ENCODE assay signal across 8 cellular contexts in genomic region chr1:88890790-88891317, GRCh38. TPM values are rescaled to one million over a fixed set of nuclear protein-coding genes. Genes with fewer than 3 reads are reported as not detected.
DNase-seq lines count a peak whose midpoint lies in the region; TF ChIP-seq lines count a peak whose summit lies in the region.

No MANE protein-coding gene starts in this region.

- peak; percentile 34 for DNase-seq in GM20000 (ENCODE audit: low spot score)
- peak; percentile 23 for DNase-seq in NCI-H345 (lab: John Stamatoyannopoulos, UW)
- DNase-seq in glomerular visceral epithelial cell (ENCODE audit: extremely low spot score), result peak; percentile 28
- DNase-seq in osteoblast (ENCODE audit: insufficient read length, low spot score, missing footprints), result no peak
- no peak for DNase-seq in KG1 (lab: John Stamatoyannopoulos, UW)
- DNase-seq in SKM-1 treated with dmso at 0.1 percent for 144 hours (lab: John Stamatoyannopoulos, UW; ENCODE audit: unreplicated experiment), result no peak

- peaks cover 44% of the 10 kb centered on the region for H3K4me1 Mint-ChIP-seq in activated naive CD4-positive, alpha-beta T cell treated with anti-CD3 and anti-CD28 coated beads, Interleukin-2, amount 50 U/mL, for 24 hours

- no peaks in the 10 kb centered on the region for H3K9me3 Mint-ChIP-seq in activated naive CD4-positive, alpha-beta T cell treated with anti-CD3 and anti-CD28 coated beads, Interleukin-2, amount 50 U/mL, for 24 hours

- H3K36me3 Mint-ChIP-seq in activated naive CD4-positive, alpha-beta T cell treated with anti-CD3 and anti-CD28 coated beads, Interleukin-2, amount 50 U/mL, for 24 hours, result no peaks in the 10 kb centered on the region

- peaks cover 47% of the 10 kb centered on the region for H3K79me2 ChIP-seq in osteoblast (ENCODE audit: insufficient read depth, low read length)

- H3K27ac ChIP-seq in BLaER1 (peak overlapping the region; percentile 84), osteoblast (ENCODE audit: low read depth, low read length) (peak overlapping the region; percentile 97)

- H3K27me3 ChIP-seq in BLaER1 (no peaks in the 10 kb centered on the region), osteoblast (ENCODE audit: insufficient read depth, low read length) (no peaks in the 10 kb centered on the region)

- H3K9me3 ChIP-seq in BLaER1, result no peaks in the 10 kb centered on the region
- no peaks in the 10 kb centered on the region for H3K9me3 ChIP-seq in osteoblast (ENCODE audit: low read depth, low read length)

- H3K9ac ChIP-seq in BLaER1, result peak overlapping the region; percentile 93

- TF ChIP-seq CTCF in GM20000 (IDR thresholded peaks at IDR 0.05; ENCODE audit: extremely low read depth, missing control alignments), result no peak
- TF ChIP-seq CTCF in osteoblast (IDR thresholded peaks at IDR 0.05; ENCODE audit: extremely low read depth, low read depth, low read length), result no peak

- H3K4me2 ChIP-seq in BLaER1 (peak overlapping the region; percentile 86), osteoblast (ENCODE audit: insufficient read depth, low read length) (peak overlapping the region; percentile 97)

- H4K20me1 ChIP-seq in BLaER1, result peaks cover 41% of the 10 kb centered on the region
- peaks cover 25% of the 10 kb centered on the region for H4K20me1 ChIP-seq in osteoblast (ENCODE audit: insufficient read depth, low read length)

- peak overlapping the region; percentile 98 for H3K4me3 Mint-ChIP-seq in activated naive CD4-positive, alpha-beta T cell treated with anti-CD3 and anti-CD28 coated beads, Interleukin-2, amount 50 U/mL, for 24 hours

- H3K4me1 ChIP-seq in BLaER1, result peaks cover 26% of the 10 kb centered on the region
- H3K4me1 ChIP-seq in osteoblast (ENCODE audit: insufficient read depth, low read length), result peaks cover 18% of the 10 kb centered on the region

- no peaks in the 10 kb centered on the region for H3K27me3 Mint-ChIP-seq in activated naive CD4-positive, alpha-beta T cell treated with anti-CD3 and anti-CD28 coated beads, Interleukin-2, amount 50 U/mL, for 24 hours

- peak overlapping the region; percentile 96 for H3K4me3 ChIP-seq in BLaER1
- peak overlapping the region; percentile 98 for H3K4me3 ChIP-seq in osteoblast (ENCODE audit: insufficient read depth, low read length)

- H2AFZ ChIP-seq in osteoblast (ENCODE audit: low read length), result peak overlapping the region; percentile 88

- H3K36me3 ChIP-seq in BLaER1 (peaks cover 29% of the 10 kb centered on the region), osteoblast (ENCODE audit: insufficient read depth, low read length) (peaks cover 16% of the 10 kb centered on the region)

- H3K27ac Mint-ChIP-seq in activated naive CD4-positive, alpha-beta T cell treated with anti-CD3 and anti-CD28 coated beads, Interleukin-2, amount 50 U/mL, for 24 hours, result peak overlapping the region; percentile 98

RNA-seq across cellular contexts. Expression of gene GTF2B, which starts 0.5 kb away (rescaled TPM):
- total RNA-seq in osteoblast, result 31.5 and 34.2 TPM in 2 replicates

Comparison
In these comparisons a context has a peak if more than half of its experiments do, and no peak if none do; other contexts are left out.
1. DNase-seq: peak in GM20000 (single experiment), NCI-H345 (single experiment) and glomerular visceral epithelial cell (single experiment); none in osteoblast (single experiment), KG1 (single experiment) and SKM-1 treated with dmso at 0.1 percent for 144 hours (single experiment).